Comparison of ENCODE assay signal across 25 cellular contexts in the genomic region with DNA sequence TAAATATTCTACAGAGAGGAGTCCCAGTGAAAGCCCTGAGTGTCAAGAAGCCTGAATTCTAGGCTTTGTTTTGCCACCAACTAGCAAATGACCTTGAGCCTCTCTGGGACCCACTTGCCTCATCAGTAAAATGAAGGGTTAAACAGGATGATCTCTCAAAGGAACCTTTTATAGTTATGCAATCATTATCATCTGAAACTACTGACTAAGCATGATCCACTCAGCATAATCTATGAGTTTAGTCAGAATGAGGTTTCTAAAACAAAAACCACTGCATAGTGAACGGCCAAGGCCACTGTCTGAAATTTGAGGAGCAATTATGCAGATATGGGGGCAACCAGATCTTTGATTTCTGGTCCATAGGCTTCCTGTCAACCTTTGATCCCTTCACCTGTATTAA.
DNase-seq lines count a peak whose midpoint lies in the region; FAIRE-seq and TF ChIP-seq lines count a peak whose summit lies in the region.
"Had no signal": no experiment of that assay in that cellular context is flagged by ENCODE, and none has a peak within 500 bp of the region (broad histone marks: within the 10 kb centered on the region; RNA-seq: fewer than 3 reads in every experiment).

No MANE protein-coding gene starts in this region.

- no peak for TF ChIP-seq CTCF in KMS-11 (conservative IDR thresholded peaks at IDR 0.05; ENCODE audit: low read depth, low read length)
- TF ChIP-seq CTCF in fibroblast of pulmonary artery (IDR thresholded peaks at IDR 0.05; ENCODE audit: low read length, missing control alignments): no peak
- TF ChIP-seq CTCF in thyroid gland (IDR thresholded peaks at IDR 0.05): no peak

- H3K79me2 ChIP-seq in ACC112 (ENCODE audit: control insufficient read depth, insufficient read depth, low read length, unreplicated experiment) (no peaks in the 10 kb centered on the region), KMS-11 (ENCODE audit: insufficient read depth, low read depth) (no peaks in the 10 kb centered on the region)

- H3K4me2 ChIP-seq in KMS-11: peak overlapping the region; percentile 46
- H3K4me2 ChIP-seq: BLaER1 had no signal

- H4K20me1 ChIP-seq in KMS-11 (ENCODE audit: insufficient read depth): no peaks in the 10 kb centered on the region
- H4K20me1 ChIP-seq: BLaER1 had no signal

- H3K9me3 ChIP-seq in adipocyte (ENCODE audit: control insufficient read depth, low read length) (no peaks in the 10 kb centered on the region), thyroid gland (no peaks in the 10 kb centered on the region)
- H3K9me3 ChIP-seq: BLaER1, heart right ventricle, prostate gland, transverse colon had no signal

- WGBS in thyroid gland, 2 donors: 60 to 69% methylated on average over 1 of the region's 1 CpG

- H3K4me1 ChIP-seq in ACC112 (ENCODE audit: control insufficient read depth, insufficient read depth, low read length, unreplicated experiment) (peaks cover 20% of the 10 kb centered on the region), KMS-11 (ENCODE audit: low read depth, poor library complexity, severe bottlenecking) (peaks cover 23% of the 10 kb centered on the region), adipocyte (ENCODE audit: control insufficient read depth, insufficient read depth, low read length) (peaks cover 8% of the 10 kb centered on the region), thyroid gland (no peaks in the 10 kb centered on the region)
- H3K4me1 ChIP-seq: BLaER1, prostate gland had no signal

- FAIRE-seq in RCC 7860 (lab: Jason Lieb, UNC): no peak
- FAIRE-seq: GM12891 had no signal

- DNase-seq in adipocyte (ENCODE audit: low read depth): peak; percentile 27
- DNase-seq in fibroblast of pulmonary artery (ENCODE audit: low read depth): peak; percentile 48
- DNase-seq in thyroid gland: no peak
- no peak for DNase-seq in activated CD4-positive, alpha-beta T cell treated with anti-CD3 and anti-CD28 coated beads, Interleukin-2, amount 50 U/mL, for 4 hours
- no peak for DNase-seq in RCC 7860 (ENCODE audit: low spot score)
- no peak for DNase-seq in DMS79 treated with DMSO at 0.1 percent for 48 hours (lab: John Stamatoyannopoulos, UW)
- DNase-seq: activated CD4-positive, alpha-beta memory T cell treated with anti-CD3 and anti-CD28 coated beads for 36 hours; activated naive CD4-positive, alpha-beta T cell treated with anti-CD3 and anti-CD28 coated beads, Interleukin-2, amount 10 ng/mL, durations not matched to agents 7 days and 5 days; activated T-cell treated with anti-CD3 and anti-CD28 coated beads, Interleukin-2, amount 50 U/mL, for 24 hours; dorsolateral prefrontal cortex; heart right ventricle; kidney; NCI-H187 treated with DMSO at 0.1 percent for 48 hours; NCI-H446; NK-92 treated with Interleukin-12 subunit alpha and Interleukin-12 subunit beta, amount 100 ng/mL, for 24 hours; SIG-M5; stimulated activated naive B cell treated with anti-CD40 and anti-IgM and Interleukin-4, amounts not matched to agents 10 μg/mL and 1 μg/mL and 100 μg/mL, for 72 hours; T-helper 17 cell; transverse colon; WERI-Rb-1 had no signal

- intact Hi-C loops in thyroid gland (cut with DNase I): no loop called here

- H3K36me3 ChIP-seq in ACC112 (ENCODE audit: insufficient read depth, low read length) (no peaks in the 10 kb centered on the region), KMS-11 (ENCODE audit: insufficient read depth) (no peaks in the 10 kb centered on the region), adipocyte (ENCODE audit: control insufficient read depth, insufficient read depth, low read length, severe bottlenecking) (no peaks in the 10 kb centered on the region), thyroid gland (no peaks in the 10 kb centered on the region)
- H3K36me3 ChIP-seq: BLaER1, heart right ventricle, prostate gland, transverse colon, WERI-Rb-1 had no signal

- H2AFZ ChIP-seq in ACC112 (ENCODE audit: low read length, unreplicated experiment) (peak overlapping the region; percentile 8), KMS-11 (ENCODE audit: low read depth) (no peak overlapping the region)

- H3K27ac ChIP-seq in ACC112 (ENCODE audit: low read depth, low read length) (no peak overlapping the region), KMS-11 (peak overlapping the region; percentile 19; the same call in 1 of the 2 replicates), thyroid gland (no peak overlapping the region)
- H3K27ac ChIP-seq: BLaER1, dorsolateral prefrontal cortex, heart right ventricle, prostate gland, transverse colon, WERI-Rb-1 had no signal

- no peak overlapping the region for H3K9ac ChIP-seq in KMS-11
- no peak overlapping the region for H3K9ac ChIP-seq in adipocyte (ENCODE audit: low read length)
- H3K9ac ChIP-seq: BLaER1 had no signal

- no peak for TF ChIP-seq POLR2A in thyroid gland (IDR thresholded peaks at IDR 0.05)

- H3K27me3 ChIP-seq in ACC112 (ENCODE audit: insufficient read depth, low read length): no peaks in the 10 kb centered on the region
- H3K27me3 ChIP-seq in KMS-11 (ENCODE audit: insufficient read depth, low read depth): no peaks in the 10 kb centered on the region
- H3K27me3 ChIP-seq in adipocyte (replicated peaks; ENCODE audit: control insufficient read depth, insufficient read depth, low read length): no peaks in the 10 kb centered on the region
- no peaks in the 10 kb centered on the region for H3K27me3 ChIP-seq in thyroid gland
- H3K27me3 ChIP-seq: BLaER1, heart right ventricle, transverse colon had no signal

- peak overlapping the region; percentile 21; the same call in 1 of the 2 replicates for H3K4me3 ChIP-seq in ACC112 (ENCODE audit: low read depth, low read length)
- H3K4me3 ChIP-seq in KMS-11 (IDR thresholded peaks at IDR 0.05; ENCODE audit: insufficient read depth, low read depth, low read length): no peak overlapping the region
- H3K4me3 ChIP-seq in adipocyte (ENCODE audit: low read length): no peak overlapping the region
- no peak overlapping the region for H3K4me3 ChIP-seq in fibroblast of pulmonary artery (replicated peaks; ENCODE audit: low read depth, low read length)
- H3K4me3 ChIP-seq in thyroid gland (replicated peaks in 1 of 3): no peak overlapping the region
- H3K4me3 ChIP-seq: BLaER1, dorsolateral prefrontal cortex, heart right ventricle, prostate gland, transverse colon had no signal

Comparison
In these comparisons a context has a peak if more than half of its experiments do, and no peak if none do; other contexts are left out.
1. DNase-seq: peak in adipocyte (single experiment) and fibroblast of pulmonary artery (single experiment); none in thyroid gland (0 of 2), activated CD4-positive, alpha-beta T cell treated with anti-CD3 and anti-CD28 coated beads, Interleukin-2, amount 50 U/mL, for 4 hours (0 of 2), RCC 7860 (single experiment) and DMS79 treated with DMSO at 0.1 percent for 48 hours (single experiment).